8 cellular contexts compared by ENCODE assay signal in genomic region chr1:246784621-246785535, GRCh38.
DNase-seq lines count a peak whose midpoint lies in the region; TF ChIP-seq lines count a peak whose summit lies in the region.

No MANE protein-coding gene starts in this region.

- peaks cover 29% of the 10 kb centered on the region for H3K4me1 Mint-ChIP-seq in activated naive CD4-positive, alpha-beta T cell treated with anti-CD3 and anti-CD28 coated beads, Interleukin-2, amount 10 ng/mL, durations not matched to agents 7 days and 5 days
- peaks cover 3 to 5% (median 5%) of the 10 kb centered on the region in 3 donors for H3K4me1 Mint-ChIP-seq in IgD-negative memory B cell

- peaks cover 8% of the 10 kb centered on the region for H3K27me3 Mint-ChIP-seq in activated naive CD4-positive, alpha-beta T cell treated with anti-CD3 and anti-CD28 coated beads, Interleukin-2, amount 10 ng/mL, durations not matched to agents 7 days and 5 days
- peaks cover 17% of the 10 kb centered on the region for H3K27me3 Mint-ChIP-seq in IgD-negative memory B cell

- POLR2A ChIA-PET in RWPE1 (lab: Yijun Ruan, JAX; ENCODE audit: low non-redundant PET) = no interaction called here

- CTCF ChIA-PET in activated naive CD4-positive, alpha-beta T cell treated with anti-CD3 and anti-CD28 coated beads, Interleukin-2, amount 10 ng/mL, durations not matched to agents 7 days and 5 days (lab: Charles Lee) = no interaction called here
- CTCF ChIA-PET in RWPE1 (lab: Yijun Ruan, JAX) = interaction anchor here (0.7 kb wide), 1 partner anchor 1373 kb away, joined by 3 read pairs; no protein-coding TSS in a partner anchor

- peak overlapping the region; percentile 11 for H3K9ac ChIP-seq in skeletal muscle satellite cell (ENCODE audit: low read depth, low read length)

- H3K4me1 ChIP-seq in skeletal muscle satellite cell (ENCODE audit: control insufficient read depth, insufficient read depth, low read length) = peaks cover 34% of the 10 kb centered on the region

- H3K36me3 Mint-ChIP-seq in activated naive CD4-positive, alpha-beta T cell treated with anti-CD3 and anti-CD28 coated beads, Interleukin-2, amount 10 ng/mL, durations not matched to agents 7 days and 5 days = no peaks in the 10 kb centered on the region
- peaks cover 3% of the 10 kb centered on the region for H3K36me3 Mint-ChIP-seq in IgD-negative memory B cell

- H3K36me3 ChIP-seq in skeletal muscle satellite cell (ENCODE audit: insufficient read depth, low read length) = peaks cover 10% of the 10 kb centered on the region

- H3K27me3 ChIP-seq in skeletal muscle satellite cell (ENCODE audit: control insufficient read depth, insufficient read depth, low read length) = peaks cover 3% of the 10 kb centered on the region

- H3K27ac ChIP-seq in RWPE1 = no peak overlapping the region

- H3K4me2 ChIP-seq in skeletal muscle satellite cell (ENCODE audit: low read length) = peak overlapping the region; percentile 73

- no peak overlapping the region for H3K27ac Mint-ChIP-seq in activated naive CD4-positive, alpha-beta T cell treated with anti-CD3 and anti-CD28 coated beads, Interleukin-2, amount 10 ng/mL, durations not matched to agents 7 days and 5 days
- no peak overlapping the region for H3K27ac Mint-ChIP-seq in IgD-negative memory B cell

- peak overlapping the region; percentile 47 for H3K4me3 Mint-ChIP-seq in activated naive CD4-positive, alpha-beta T cell treated with anti-CD3 and anti-CD28 coated beads, Interleukin-2, amount 10 ng/mL, durations not matched to agents 7 days and 5 days
- H3K4me3 Mint-ChIP-seq in IgD-negative memory B cell = peak overlapping the region in 3 of 4 donors; percentile 26 to 64 (median 57)

- TF ChIP-seq CTCF in RWPE1 (conservative IDR thresholded peaks at IDR 0.05; ENCODE audit: low read depth) = no peak

- H3K4me3 ChIP-seq in skeletal muscle satellite cell (ENCODE audit: low read length) = peak overlapping the region; percentile 50

- DNase-seq in activated naive CD4-positive, alpha-beta T cell treated with anti-CD3 and anti-CD28 coated beads, Interleukin-2, amount 10 ng/mL, durations not matched to agents 7 days and 5 days = peak; percentile 45
- no peak for DNase-seq in activated naive CD4-positive, alpha-beta T cell treated with anti-CD3 and anti-CD28 coated beads, Interleukin-2, amount 50 U/mL, for 16 hours
- DNase-seq in dermis blood vessel endothelial cell (peak; percentile 83), RWPE1 (ENCODE audit: low spot score) (no peak), nucleus accumbens (lab: John Stamatoyannopoulos, UW) (no peak), SIG-M5 treated with dmso at 0.1 percent for 504 hours (lab: John Stamatoyannopoulos, UW; ENCODE audit: unreplicated experiment) (no peak)

- peaks cover 11% of the 10 kb centered on the region for H3K9me3 Mint-ChIP-seq in activated naive CD4-positive, alpha-beta T cell treated with anti-CD3 and anti-CD28 coated beads, Interleukin-2, amount 10 ng/mL, durations not matched to agents 7 days and 5 days
- H3K9me3 Mint-ChIP-seq in IgD-negative memory B cell = peaks cover 0 to 3% (median 0%) of the 10 kb centered on the region in 3 donors

- H3K9me3 ChIP-seq in skeletal muscle satellite cell (replicated peaks; ENCODE audit: low read length) = no peaks in the 10 kb centered on the region

Comparison
In these comparisons a context has a peak if more than half of its experiments do, and no peak if none do; other contexts are left out.
1. DNase-seq: peak in activated naive CD4-positive, alpha-beta T cell treated with anti-CD3 and anti-CD28 coated beads, Interleukin-2, amount 10 ng/mL, durations not matched to agents 7 days and 5 days (single experiment) and dermis blood vessel endothelial cell (single experiment); none in activated naive CD4-positive, alpha-beta T cell treated with anti-CD3 and anti-CD28 coated beads, Interleukin-2, amount 50 U/mL, for 16 hours (single experiment), RWPE1 (single experiment), nucleus accumbens (0 of 56) and SIG-M5 treated with dmso at 0.1 percent for 504 hours (single experiment).